Comparison of ENCODE assay signal across 18 cellular contexts in the genomic region with DNA sequence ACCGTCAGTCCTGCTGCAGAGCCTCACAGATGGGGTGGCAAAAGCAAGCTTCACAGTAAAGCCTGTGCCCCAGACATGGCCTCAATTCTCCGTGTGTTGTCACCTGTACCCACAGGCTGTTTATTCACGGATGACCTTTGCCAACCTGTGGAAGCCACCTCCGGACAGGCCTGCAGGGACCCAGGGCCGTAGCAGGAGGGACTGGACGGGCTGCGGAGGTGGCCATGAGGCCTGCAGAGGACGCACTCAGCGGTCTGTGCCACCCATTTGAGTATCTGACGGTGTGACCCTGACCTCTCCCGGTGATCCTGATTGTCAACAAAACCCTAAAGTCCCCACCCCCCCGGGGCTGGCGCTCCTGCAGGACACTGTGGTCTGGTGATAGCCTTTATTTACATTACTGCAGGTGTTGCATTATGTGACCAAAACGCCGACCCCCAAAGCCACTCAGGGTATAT. TPM values are rescaled to one million over a fixed set of nuclear protein-coding genes. Genes with fewer than 3 reads are reported as not detected.
DNase-seq lines count a peak whose midpoint lies in the region; ATAC-seq, FAIRE-seq and TF ChIP-seq lines count a peak whose summit lies in the region.
"Had no signal": no experiment of that assay in that cellular context is flagged by ENCODE, and none has a peak within 500 bp of the region (broad histone marks: within the 10 kb centered on the region; RNA-seq: fewer than 3 reads in every experiment).

No MANE protein-coding gene starts in this region.

- 0% methylated on average over 1 of the region's 15 CpGs for WGBS in HepG2 (ENCODE audit: low lambda C conversion rate)
- WGBS in upper lobe of left lung, 2 donors: 78 to 80% methylated on average over 13 to 15 of the region's 15 CpGs

- H3K9me3 ChIP-seq in HepG2 (ENCODE audit: low read length) (no peaks in the 10 kb centered on the region), upper lobe of left lung (no peaks in the 10 kb centered on the region)
- H3K9me3 ChIP-seq: MG63 had no signal

- intact Hi-C loops in HepG2 (cut with micrococcal nuclease; ENCODE audit: unreplicated experiment): no loop called here

- H3K27me3 ChIP-seq in HepG2 (ENCODE audit: control insufficient read depth in 1 of 2, insufficient read depth in 2 of 2, low read length in 2 of 2) (no peaks in the 10 kb centered on the region), upper lobe of left lung (no peaks in the 10 kb centered on the region)
- H3K27me3 ChIP-seq: MG63 had no signal

- H2AFZ ChIP-seq in HepG2 (ENCODE audit: low read length): no peak overlapping the region

- H3K4me2 ChIP-seq in HepG2 (ENCODE audit: low read depth, low read length): peak overlapping the region; percentile 78

- CTCF ChIA-PET in HepG2 (lab: Yijun Ruan, JAX; ENCODE audit: low intra/inter-chr PET ratio, low total read pairs): no interaction called here

- TF ChIP-seq RAD21 in HepG2 (CRISPR knock-in tag; IDR thresholded peaks at IDR 0.05): peak; percentile 71

- TF ChIP-seq CTCF in VCaP (conservative IDR thresholded peaks at IDR 0.05): no peak
- TF ChIP-seq CTCF in HepG2 (CRISPR knock-in tag; IDR thresholded peaks at IDR 0.05): peak; percentile 83
- no peak for TF ChIP-seq CTCF in upper lobe of left lung (IDR thresholded peaks at IDR 0.05)
- TF ChIP-seq CTCF in GM20000 (IDR thresholded peaks at IDR 0.05; ENCODE audit: extremely low read depth, missing control alignments): no peak

- H3K4me3 ChIP-seq in HepG2 (replicated peaks in 1 of 3; ENCODE audit: insufficient read depth in 1 of 3, low read depth in 2 of 3, low read length in 3 of 3) (peak overlapping the region in 2 of 3 experiments; percentile 19 to 53; a peak in 3 of 6 replicates), upper lobe of left lung (no peak overlapping the region)
- H3K4me3 ChIP-seq: MG63 had no signal

- in situ Hi-C loops in HepG2 (cut with HindIII; ENCODE audit: extremely low pct_ligation_motif_present, low pct_unique_long_range_greater_than_20kb): no loop called here

- POLR2A ChIA-PET in HepG2 (lab: Yijun Ruan, JAX): interaction anchor here (0.7 to 1.5 kb wide), 3 partner anchors 13 to 31 kb away, joined by 3 to 6 read pairs (median 4); no protein-coding TSS in a partner anchor

- BruUV-seq in HepG2 (replicated peaks; lab: Mats Ljungman, UMichigan): no TSS peak

- H3K27ac ChIP-seq in VCaP (peak overlapping the region; percentile 98), HepG2 (ENCODE audit: extremely low read length, insufficient read depth, low read length) (peak overlapping the region; percentile 83), upper lobe of left lung (peak overlapping the region in 3 of 4 donors; percentile 5 to 96 (median 90))

- peaks cover 0 to 2% of the 10 kb centered on the region in 2 experiments; a peak in 2 of 5 replicates for H3K36me3 ChIP-seq in HepG2 (replicated peaks in 1 of 2; ENCODE audit: control insufficient read depth in 1 of 2, insufficient read depth in 2 of 2, low read length in 2 of 2)
- H3K36me3 ChIP-seq in upper lobe of left lung: peaks cover 0 to 13% (median 4%) of the 10 kb centered on the region in 4 donors

- H3K4me1 ChIP-seq in HepG2 (ENCODE audit: insufficient read depth, low read length) (peaks cover 83% of the 10 kb centered on the region), upper lobe of left lung (peaks cover 35 to 47% (median 42%) of the 10 kb centered on the region in 4 donors)

- peaks cover 32% of the 10 kb centered on the region for H3K79me2 ChIP-seq in HepG2 (ENCODE audit: insufficient read depth, low read length)

- TF ChIP-seq EP300 in HepG2 (IDR thresholded peaks at IDR 0.05; ENCODE audit: low read depth in 2 of 2, low read length in 2 of 2) (peak in 1 of 2 experiments; percentile 66; a peak in 2 of 4 replicates), HepG2 (CRISPR knock-in tag; IDR thresholded peaks at IDR 0.05; ENCODE audit: borderline replicate concordance) (peak; percentile 20; the same call in 1 of the 2 replicates), upper lobe of left lung (IDR thresholded peaks at IDR 0.05) (no peak)

- peak; percentile 75 for ATAC-seq in HepG2
- ATAC-seq in upper lobe of left lung (ENCODE audit: low FRiP score in 2 of 2): no peak

- TF ChIP-seq POLR2A in HepG2 (IDR thresholded peaks at IDR 0.05; ENCODE audit: insufficient read depth in 1 of 2, low read depth in 2 of 2, low read length in 2 of 2) (0 out of 4 replicates have a peak, but pooled peaks of 1 of the 2 experiments have one; percentile 35), upper lobe of left lung (IDR thresholded peaks at IDR 0.05) (no peak)

- peaks cover 6% of the 10 kb centered on the region; the same call in 1 of the 2 replicates for H4K20me1 ChIP-seq in HepG2 (ENCODE audit: insufficient read depth, low read length)

- peak; percentile 93 for FAIRE-seq in HepG2 (lab: Jason Lieb, UNC)
- FAIRE-seq: RCC 7860 had no signal

- DNase-seq in HuH-7 (ENCODE audit: low spot score): peak; percentile 56
- DNase-seq in HepG2 (ENCODE audit: low spot score): peak; percentile 90
- no peak for DNase-seq in upper lobe of left lung
- DNase-seq in midbrain (lab: John Stamatoyannopoulos, UW): no peak
- no peak for DNase-seq in GM20000 (ENCODE audit: low spot score)
- no peak for DNase-seq in retina
- DNase-seq: CD4-positive, alpha-beta memory T cell; DMS79; KG1; MG63; NCI-H1092 treated with DMSO at 0.1 percent for 48 hours; NCI-H1694 treated with DMSO at 0.1 percent for 48 hours; NCI-H2107; NCI-H345; NCI-H526; SHP77 treated with DMSO at 0.1 percent for 48 hours had no signal

- peak overlapping the region; percentile 45 for H3K9ac ChIP-seq in HepG2 (ENCODE audit: insufficient read depth, low read depth, low read length)

RNA-seq across cellular contexts. Expression of gene KLF16, which starts 7.8 kb away (rescaled TPM):
- total RNA-seq in HepG2 (2016; rRNA removed; fragmentation: Illumina TruSeq; extraction: Trizol): 6.2 and 6.7 TPM in 2 replicates
- 2.1 and 2.2 TPM in 2 replicates for total RNA-seq in HepG2 (2016; cell fraction: cytosol; rRNA removed; fragmentation: Illumina TruSeq; extraction: Trizol; ENCODE audit: low read depth)
- 5.5 and 5.9 TPM in 2 replicates for total RNA-seq in HepG2 (2016; cell fraction: insoluble cytoplasmic fraction; rRNA removed; fragmentation: Illumina TruSeq; extraction: Trizol)
- total RNA-seq in HepG2 (2016; cell fraction: membrane; rRNA removed; fragmentation: Illumina TruSeq; extraction: Trizol): 8.3 and 8.9 TPM in 2 replicates
- 4.0 and 4.8 TPM in 2 replicates for total RNA-seq in HepG2 (2016; cell fraction: nucleus; rRNA removed; fragmentation: Illumina TruSeq; extraction: Trizol)
- polyA plus RNA-seq in HepG2 (2011; rRNA removed): 3.5 and 4.7 TPM in 2 replicates
- polyA plus RNA-seq in HepG2 (2011; cell fraction: cytosol; rRNA removed): 3.7 and 7.0 TPM in 2 replicates
- polyA plus RNA-seq in HepG2 (2011; cell fraction: nucleus; rRNA removed): 16.7 and 31.9 TPM in 2 replicates
- 8.3 and 9.4 TPM in 2 replicates for polyA plus RNA-seq in HepG2 (2012)
- polyA plus RNA-seq in HepG2 (2016; cell fraction: cytosol; fragmentation: Illumina TruSeq; extraction: Trizol; ENCODE audit: low read depth): 3.2 and 3.4 TPM in 2 replicates
- polyA plus RNA-seq in HepG2 (2016; cell fraction: insoluble cytoplasmic fraction; fragmentation: Illumina TruSeq; extraction: Trizol; ENCODE audit: low read depth): 12.0 and 14.3 TPM in 2 replicates
- 8.9 and 9.3 TPM in 2 replicates for polyA plus RNA-seq in HepG2 (2016; cell fraction: membrane; fragmentation: Illumina TruSeq; extraction: Trizol; ENCODE audit: low read depth)
- 11.4 and 12.0 TPM in 2 replicates for polyA plus RNA-seq in HepG2 (2016; cell fraction: nucleus; fragmentation: Illumina TruSeq; extraction: Trizol; ENCODE audit: insufficient read depth, low read depth)
- polyA minus RNA-seq in HepG2 (2011; rRNA and poly(A)+ RNA removed; ENCODE audit: low replicate concordance): 3.1 and 9.7 TPM in 2 replicates
- 8.9 and 15.3 TPM in 2 replicates for polyA minus RNA-seq in HepG2 (2011; cell fraction: cytosol; rRNA and poly(A)+ RNA removed)
- 2.1 and 2.2 TPM in 2 replicates for polyA minus RNA-seq in HepG2 (2011; cell fraction: nucleus; rRNA and poly(A)+ RNA removed)
- 10 to 100 TPM in 4 of 6 donors, 1 to 10 TPM in 2; 6.9 to 39.9 (median 16.4) TPM for total RNA-seq in upper lobe of left lung

RNA-seq across cellular contexts. Expression of gene ABHD17A, which starts 14.1 kb away (rescaled TPM):
- total RNA-seq in HepG2 (2016; rRNA removed; fragmentation: Illumina TruSeq; extraction: Trizol) (27.9 and 40.8 TPM in 2 replicates), upper lobe of left lung (100 to 1,000 TPM in 4 of 6 donors, 10 to 100 TPM in 2; 63.4 to 143 (median 108) TPM)
- total RNA-seq in HepG2 (2016; cell fraction: cytosol; rRNA removed; fragmentation: Illumina TruSeq; extraction: Trizol; ENCODE audit: low read depth): 52.2 and 64.4 TPM in 2 replicates
- 24.0 and 37.3 TPM in 2 replicates for total RNA-seq in HepG2 (2016; cell fraction: insoluble cytoplasmic fraction; rRNA removed; fragmentation: Illumina TruSeq; extraction: Trizol)
- total RNA-seq in HepG2 (2016; cell fraction: membrane; rRNA removed; fragmentation: Illumina TruSeq; extraction: Trizol): 65.2 and 82.2 TPM in 2 replicates
- 17.1 and 19.3 TPM in 2 replicates for total RNA-seq in HepG2 (2016; cell fraction: nucleus; rRNA removed; fragmentation: Illumina TruSeq; extraction: Trizol)
- 27.7 and 44.6 TPM in 2 replicates for polyA plus RNA-seq in HepG2 (2011; rRNA removed)
- polyA plus RNA-seq in HepG2 (2011; cell fraction: cytosol; rRNA removed): 25.9 and 53.1 TPM in 2 replicates
- 72.5 and 83.8 TPM in 2 replicates for polyA plus RNA-seq in HepG2 (2011; cell fraction: nucleus; rRNA removed)
- 11.9 and 16.2 TPM in 2 replicates for polyA plus RNA-seq in HepG2 (2012)
- 51.0 and 62.5 TPM in 2 replicates for polyA plus RNA-seq in HepG2 (2016; cell fraction: cytosol; fragmentation: Illumina TruSeq; extraction: Trizol; ENCODE audit: low read depth)
- polyA plus RNA-seq in HepG2 (2016; cell fraction: insoluble cytoplasmic fraction; fragmentation: Illumina TruSeq; extraction: Trizol; ENCODE audit: low read depth): 25.3 and 27.0 TPM in 2 replicates
- 54.6 and 60.4 TPM in 2 replicates for polyA plus RNA-seq in HepG2 (2016; cell fraction: membrane; fragmentation: Illumina TruSeq; extraction: Trizol; ENCODE audit: low read depth)
- polyA plus RNA-seq in HepG2 (2016; cell fraction: nucleus; fragmentation: Illumina TruSeq; extraction: Trizol; ENCODE audit: insufficient read depth, low read depth): 38.7 and 42.0 TPM in 2 replicates
- polyA minus RNA-seq in HepG2 (2011; rRNA and poly(A)+ RNA removed; ENCODE audit: low replicate concordance): 15.0 and 50.9 TPM in 2 replicates
- polyA minus RNA-seq in HepG2 (2011; cell fraction: cytosol; rRNA and poly(A)+ RNA removed): 17.2 and 18.0 TPM in 2 replicates
- 5.7 and 5.8 TPM in 2 replicates for polyA minus RNA-seq in HepG2 (2011; cell fraction: nucleus; rRNA and poly(A)+ RNA removed)

RNA-seq across cellular contexts. Expression of gene REXO1, which starts 22.9 kb away (rescaled TPM):
- total RNA-seq in HepG2 (2016; rRNA removed; fragmentation: Illumina TruSeq; extraction: Trizol) (3.0 and 5.0 TPM in 2 replicates), upper lobe of left lung (100 to 1,000 TPM in 1 of 6 donors, 10 to 100 TPM in 5; 17.0 to 106 (median 38.8) TPM)
- 1.1 and 3.2 TPM in 2 replicates for total RNA-seq in HepG2 (2016; cell fraction: cytosol; rRNA removed; fragmentation: Illumina TruSeq; extraction: Trizol; ENCODE audit: low read depth)
- total RNA-seq in HepG2 (2016; cell fraction: insoluble cytoplasmic fraction; rRNA removed; fragmentation: Illumina TruSeq; extraction: Trizol): 4.1 and 5.2 TPM in 2 replicates
- total RNA-seq in HepG2 (2016; cell fraction: membrane; rRNA removed; fragmentation: Illumina TruSeq; extraction: Trizol): 3.9 and 4.2 TPM in 2 replicates
- total RNA-seq in HepG2 (2016; cell fraction: nucleus; rRNA removed; fragmentation: Illumina TruSeq; extraction: Trizol): 6.0 and 7.6 TPM in 2 replicates
- polyA plus RNA-seq in HepG2 (2011; rRNA removed): 11.2 and 13.0 TPM in 2 replicates
- 8.7 and 9.8 TPM in 2 replicates for polyA plus RNA-seq in HepG2 (2011; cell fraction: cytosol; rRNA removed)
- 91.1 and 123 TPM in 2 replicates for polyA plus RNA-seq in HepG2 (2011; cell fraction: nucleus; rRNA removed)
- 13.8 and 15.4 TPM in 2 replicates for polyA plus RNA-seq in HepG2 (2012)
- polyA plus RNA-seq in HepG2 (2016; cell fraction: cytosol; fragmentation: Illumina TruSeq; extraction: Trizol; ENCODE audit: low read depth): 1.7 and 1.8 TPM in 2 replicates
- 7.3 and 10.0 TPM in 2 replicates for polyA plus RNA-seq in HepG2 (2016; cell fraction: insoluble cytoplasmic fraction; fragmentation: Illumina TruSeq; extraction: Trizol; ENCODE audit: low read depth)
- 5.1 and 5.3 TPM in 2 replicates for polyA plus RNA-seq in HepG2 (2016; cell fraction: membrane; fragmentation: Illumina TruSeq; extraction: Trizol; ENCODE audit: low read depth)
- 39.5 and 44.1 TPM in 2 replicates for polyA plus RNA-seq in HepG2 (2016; cell fraction: nucleus; fragmentation: Illumina TruSeq; extraction: Trizol; ENCODE audit: insufficient read depth, low read depth)
- 16.3 and 19.1 TPM in 2 replicates for polyA minus RNA-seq in HepG2 (2011; rRNA and poly(A)+ RNA removed; ENCODE audit: low replicate concordance)
- polyA minus RNA-seq in HepG2 (2011; cell fraction: cytosol; rRNA and poly(A)+ RNA removed): 5.5 and 7.7 TPM in 2 replicates
- polyA minus RNA-seq in HepG2 (2011; cell fraction: nucleus; rRNA and poly(A)+ RNA removed): 9.3 and 10.8 TPM in 2 replicates

RNA-seq across cellular contexts. Expression of gene ADAT3, which starts 34.0 kb away (rescaled TPM):
- total RNA-seq in HepG2 (2016; rRNA removed; fragmentation: Illumina TruSeq; extraction: Trizol) (2.0 and 3.5 TPM in 2 replicates), upper lobe of left lung (10 to 100 TPM in 4 of 6 donors, 1 to 10 TPM in 2; 6.1 to 25.1 (median 12.0) TPM)
- total RNA-seq in HepG2 (2016; cell fraction: cytosol; rRNA removed; fragmentation: Illumina TruSeq; extraction: Trizol; ENCODE audit: low read depth): 0.79 and 0.81 TPM in 2 replicates
- total RNA-seq in HepG2 (2016; cell fraction: insoluble cytoplasmic fraction; rRNA removed; fragmentation: Illumina TruSeq; extraction: Trizol): 1.7 and 3.1 TPM in 2 replicates
- total RNA-seq in HepG2 (2016; cell fraction: membrane; rRNA removed; fragmentation: Illumina TruSeq; extraction: Trizol): 1.7 and 2.1 TPM in 2 replicates
- total RNA-seq in HepG2 (2016; cell fraction: nucleus; rRNA removed; fragmentation: Illumina TruSeq; extraction: Trizol): 1.5 and 1.9 TPM in 2 replicates
- polyA plus RNA-seq in HepG2 (2011; rRNA removed): 0.95 and 1.4 TPM in 2 replicates
- 0.94 and 1.7 TPM in 2 replicates for polyA plus RNA-seq in HepG2 (2011; cell fraction: cytosol; rRNA removed)
- 6.4 and 7.8 TPM in 2 replicates for polyA plus RNA-seq in HepG2 (2011; cell fraction: nucleus; rRNA removed)
- polyA plus RNA-seq in HepG2 (2012): 1.3 and 1.7 TPM in 2 replicates
- polyA plus RNA-seq in HepG2 (2016; cell fraction: cytosol; fragmentation: Illumina TruSeq; extraction: Trizol; ENCODE audit: low read depth): 0.68 TPM in 2 replicates
- polyA plus RNA-seq in HepG2 (2016; cell fraction: insoluble cytoplasmic fraction; fragmentation: Illumina TruSeq; extraction: Trizol; ENCODE audit: low read depth): 2.8 and 3.5 TPM in 2 replicates
- polyA plus RNA-seq in HepG2 (2016; cell fraction: membrane; fragmentation: Illumina TruSeq; extraction: Trizol; ENCODE audit: low read depth): 1.1 and 1.4 TPM in 2 replicates
- 5.0 and 6.1 TPM in 2 replicates for polyA plus RNA-seq in HepG2 (2016; cell fraction: nucleus; fragmentation: Illumina TruSeq; extraction: Trizol; ENCODE audit: insufficient read depth, low read depth)
- 2.1 and 3.8 TPM in 2 replicates for polyA minus RNA-seq in HepG2 (2011; rRNA and poly(A)+ RNA removed; ENCODE audit: low replicate concordance)
- 1.3 and 1.6 TPM in 2 replicates for polyA minus RNA-seq in HepG2 (2011; cell fraction: cytosol; rRNA and poly(A)+ RNA removed)
- 2.3 and 2.6 TPM in 2 replicates for polyA minus RNA-seq in HepG2 (2011; cell fraction: nucleus; rRNA and poly(A)+ RNA removed)

RNA-seq across cellular contexts. Expression of gene SCAMP4, which starts 34.0 kb away (rescaled TPM):
- total RNA-seq in HepG2 (2016; rRNA removed; fragmentation: Illumina TruSeq; extraction: Trizol): 10.8 and 13.7 TPM in 2 replicates
- 4.4 and 5.1 TPM in 2 replicates for total RNA-seq in HepG2 (2016; cell fraction: cytosol; rRNA removed; fragmentation: Illumina TruSeq; extraction: Trizol; ENCODE audit: low read depth)
- 9.1 and 12.6 TPM in 2 replicates for total RNA-seq in HepG2 (2016; cell fraction: insoluble cytoplasmic fraction; rRNA removed; fragmentation: Illumina TruSeq; extraction: Trizol)
- 10.1 and 10.7 TPM in 2 replicates for total RNA-seq in HepG2 (2016; cell fraction: membrane; rRNA removed; fragmentation: Illumina TruSeq; extraction: Trizol)
- 24.2 and 31.8 TPM in 2 replicates for total RNA-seq in HepG2 (2016; cell fraction: nucleus; rRNA removed; fragmentation: Illumina TruSeq; extraction: Trizol)
- polyA plus RNA-seq in HepG2 (2011; rRNA removed): 10.7 and 12.8 TPM in 2 replicates
- polyA plus RNA-seq in HepG2 (2011; cell fraction: cytosol; rRNA removed): 7.6 and 8.7 TPM in 2 replicates
- polyA plus RNA-seq in HepG2 (2011; cell fraction: nucleus; rRNA removed): 43.5 and 55.3 TPM in 2 replicates
- polyA plus RNA-seq in HepG2 (2012): 21.8 and 32.2 TPM in 2 replicates
- 5.1 and 6.4 TPM in 2 replicates for polyA plus RNA-seq in HepG2 (2016; cell fraction: cytosol; fragmentation: Illumina TruSeq; extraction: Trizol; ENCODE audit: low read depth)
- polyA plus RNA-seq in HepG2 (2016; cell fraction: insoluble cytoplasmic fraction; fragmentation: Illumina TruSeq; extraction: Trizol; ENCODE audit: low read depth): 10.3 and 13.4 TPM in 2 replicates
- 11.5 and 11.6 TPM in 2 replicates for polyA plus RNA-seq in HepG2 (2016; cell fraction: membrane; fragmentation: Illumina TruSeq; extraction: Trizol; ENCODE audit: low read depth)
- 69.4 and 71.5 TPM in 2 replicates for polyA plus RNA-seq in HepG2 (2016; cell fraction: nucleus; fragmentation: Illumina TruSeq; extraction: Trizol; ENCODE audit: insufficient read depth, low read depth)
- 14.8 and 32.0 TPM in 2 replicates for polyA minus RNA-seq in HepG2 (2011; rRNA and poly(A)+ RNA removed; ENCODE audit: low replicate concordance)
- polyA minus RNA-seq in HepG2 (2011; cell fraction: cytosol; rRNA and poly(A)+ RNA removed): 35.3 TPM in 2 replicates
- polyA minus RNA-seq in HepG2 (2011; cell fraction: nucleus; rRNA and poly(A)+ RNA removed): 13.2 and 15.5 TPM in 2 replicates
- 100 to 1,000 TPM in 1 of 6 donors, 10 to 100 TPM in 5; 52.0 to 117 (median 75.3) TPM for total RNA-seq in upper lobe of left lung

Comparison
In these comparisons a context has a peak if more than half of its experiments do, and no peak if none do; other contexts are left out.
1. DNase-seq: peak in HuH-7 (single experiment) and HepG2 (single experiment); none in upper lobe of left lung (0 of 2), midbrain (single experiment), GM20000 (single experiment) and retina (single experiment).
2. H3K4me3 ChIP-seq: peak in HepG2 (2 of 3); none in upper lobe of left lung (0 of 4).
3. Peak in every context shown above with its lines, with median percentiles within 50 percentile points of each other: H3K27ac ChIP-seq.